ENCODE assay signal across 8 cellular contexts in genomic region chr19:41310031-41310831, GRCh38. TPM values are rescaled to one million over a fixed set of nuclear protein-coding genes. Genes with fewer than 3 reads are reported as not detected.
A peak's percentile ranks its signal among the peaks of the same experiment; 100 is the strongest.
DNase-seq lines count a peak whose midpoint lies in the region; ATAC-seq, FAIRE-seq and TF ChIP-seq lines count a peak whose summit lies in the region.

TSS of gene CCDC97 (plus strand) at chr19:41310172. CDS start at chr19:41310311, 139 bp downstream.

- H3K9me3 ChIP-seq in right atrium auricular region, result no peaks in the 10 kb centered on the region
- H3K9me3 ChIP-seq in vagina, result no peaks in the 10 kb centered on the region

- H3K9ac ChIP-seq in rectal smooth muscle tissue (ENCODE audit: low read length), result peak within 1 kb of the TSS; percentile 98

- peak; percentile 70 for ATAC-seq in HG02763 (IDR thresholded peaks at IDR 0.05; ENCODE audit: unreplicated experiment)

- FAIRE-seq in GM12891 (lab: Jason Lieb, UNC), result peak; percentile 93

- H3K4me1 ChIP-seq in right atrium auricular region (peaks cover 0 to 37% of the 10 kb centered on the region in 2 donors), rectal smooth muscle tissue (ENCODE audit: control insufficient read depth, insufficient read depth, low read length) (peaks cover 15% of the 10 kb centered on the region), vagina (peaks cover 40% of the 10 kb centered on the region)

- peak; percentile 94 for TF ChIP-seq POLR2A in GM12891 (IDR thresholded peaks at IDR 0.05; ENCODE audit: low read depth, low read length)
- TF ChIP-seq POLR2A in vagina (IDR thresholded peaks at IDR 0.05), result peak in 1 of 2 donors; percentile 57

- peak; percentile 91 for DNase-seq in GM12891 (ENCODE audit: insufficient read length, low spot score)
- peak; percentile 86 for DNase-seq in NCI-H1694 treated with DMSO at 0.1 percent for 48 hours (lab: John Stamatoyannopoulos, UW)
- DNase-seq in right atrium auricular region (ENCODE audit: low spot score), result peak; percentile 84
- no peak for DNase-seq in vagina (ENCODE audit: extremely low spot score in 2 of 2)

- intact Hi-C loops in T-helper 2 cell treated with Interferon-gamma antibody and Interleukin-4, amounts not matched to agents 100 ng/mL and 5 ng/mL, for 36 hours (cut with micrococcal nuclease), result loop anchor here (1.0 kb wide), 1 partner anchor 43 kb away; the partner anchor contains the start of gene TGFB1
- intact Hi-C loops in vagina (cut with DNase I), result no loop called here

- peak within 1 kb of the TSS; percentile 73 to 89 for H3K4me3 ChIP-seq in right atrium auricular region
- peak within 1 kb of the TSS; percentile 97 for H3K4me3 ChIP-seq in rectal smooth muscle tissue (ENCODE audit: low read length)
- peak within 1 kb of the TSS; percentile 69 to 79 for H3K4me3 ChIP-seq in vagina

- H3K27ac ChIP-seq in angular gyrus (ENCODE audit: low read depth, low read length) (peak within 1 kb of the TSS; percentile 95), right atrium auricular region (peak within 1 kb of the TSS; percentile 96 to 98), rectal smooth muscle tissue (ENCODE audit: low read depth, low read length) (peak within 1 kb of the TSS; percentile 97), vagina (peak within 1 kb of the TSS; percentile 94)

- H3K27me3 ChIP-seq in right atrium auricular region, result no peaks in the 10 kb centered on the region
- H3K27me3 ChIP-seq in rectal smooth muscle tissue (ENCODE audit: control insufficient read depth, insufficient read depth, low read length), result no peaks in the 10 kb centered on the region
- H3K27me3 ChIP-seq in vagina, result no peaks in the 10 kb centered on the region

- TF ChIP-seq CTCF in right atrium auricular region (IDR thresholded peaks at IDR 0.05) (peak in 1 of 2 donors; percentile 11), vagina (IDR thresholded peaks at IDR 0.05) (no peak)

- H3K36me3 ChIP-seq in right atrium auricular region (peaks cover 43% of the 10 kb centered on the region), rectal smooth muscle tissue (ENCODE audit: control insufficient read depth, insufficient read depth, low read length) (peaks cover 18% of the 10 kb centered on the region), vagina (peaks cover 0 to 42% of the 10 kb centered on the region in 2 donors)

TF ChIP-seq in GM12891, 5 proteins besides CTCF, POLR2A, EP300 and RAD21:
- TF ChIP-seq PAX5 (IDR thresholded peaks at IDR 0.05; ENCODE audit: insufficient read depth, low read length, severe bottlenecking), result peak; percentile 98
- TF ChIP-seq SPI1 (IDR thresholded peaks at IDR 0.05; ENCODE audit: low read depth, low read length), result no peak
- peak; percentile 75 for TF ChIP-seq TAF1 (IDR thresholded peaks at IDR 0.05; ENCODE audit: low read depth, low read length)
- peak; percentile 86 for TF ChIP-seq POLR2AphosphoS5 (IDR thresholded peaks at IDR 0.05; ENCODE audit: low read depth, low read length)
- peak; percentile 80 for TF ChIP-seq POU2F2 (IDR thresholded peaks at IDR 0.05; ENCODE audit: low read depth, low read length)

RNA-seq across cellular contexts. Expression of gene CCDC97, which starts in this region (rescaled TPM):
- polyA plus RNA-seq in GM12891 (2012; ENCODE audit: low read depth, missing spikeins), result 23.5 TPM
- total RNA-seq in T-helper 2 cell treated with Interferon-gamma antibody and Interleukin-4, amounts not matched to agents 100 ng/mL and 5 ng/mL, for 36 hours, result 51.7 and 55.9 TPM in 2 replicates
- total RNA-seq in right atrium auricular region (10 to 100 TPM in 1 of 2 donors, 1 to 10 TPM in 1; 8.1 to 16.2 TPM), vagina (16.9 TPM)

Comparison
In these comparisons a context has a peak if more than half of its experiments do, and no peak if none do; other contexts are left out.
1. DNase-seq: peak in GM12891 (single experiment), NCI-H1694 treated with DMSO at 0.1 percent for 48 hours (single experiment) and right atrium auricular region (single experiment); none in vagina (0 of 2).
2. Peak in every context shown above with its lines, with median percentiles within 50 percentile points of each other: H3K27ac ChIP-seq and H3K4me3 ChIP-seq.